ENCODE assay signal across 1 cellular context in genomic region chr1:214500349-214501055, GRCh38.
TF ChIP-seq lines count a peak whose summit lies in the region.

No MANE protein-coding gene starts in this region.

TF ChIP-seq in WTC11, 78 proteins besides CTCF, POLR2A, EP300 and RAD21 (continued from another document):
- TF ChIP-seq AR (CRISPR knock-in tag; IDR thresholded peaks at IDR 0.05) (no peak), STAT6 (CRISPR knock-in tag; conservative IDR thresholded peaks at IDR 0.05; ENCODE audit: low read depth) (no peak)
